In the genomic region with DNA sequence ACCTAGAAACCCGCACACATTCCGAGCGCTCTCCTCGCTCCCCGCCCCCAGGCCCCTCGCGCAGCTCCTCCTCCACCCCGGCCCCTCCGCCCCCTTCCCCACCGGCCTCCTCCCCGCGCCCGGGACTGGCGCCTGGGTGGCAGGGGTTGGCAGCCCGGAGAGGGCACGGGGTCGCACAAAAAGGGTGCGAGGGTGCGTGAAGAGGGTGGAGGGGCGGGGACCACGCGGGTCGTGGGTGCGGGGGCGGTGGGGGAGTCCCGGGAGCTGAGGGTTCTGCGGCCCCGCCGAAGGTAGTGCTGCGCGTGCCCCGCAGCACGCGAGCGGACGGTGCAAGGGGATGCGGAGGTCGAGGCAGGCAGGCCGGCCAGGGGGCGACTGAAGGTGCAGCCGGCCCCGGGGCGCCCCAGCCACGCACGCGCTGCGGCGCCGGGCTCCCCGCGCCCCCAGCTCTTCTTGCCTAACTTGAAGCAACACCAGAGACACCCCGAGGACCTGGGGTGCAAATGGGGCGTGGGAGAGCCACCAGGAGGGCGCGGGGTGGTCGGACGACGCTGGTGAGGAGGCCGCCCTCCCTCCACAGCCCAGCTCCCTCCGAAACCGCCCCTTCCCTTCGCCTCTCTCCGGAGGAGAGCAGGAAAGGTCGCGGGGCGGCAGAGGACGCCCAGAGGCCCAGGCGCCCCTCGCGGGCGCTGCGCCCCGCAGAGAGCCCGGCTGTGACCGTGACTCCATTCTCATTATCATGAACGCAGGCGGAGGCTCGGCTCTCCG, we compare ENCODE assay signal across 8 cellular contexts.
DNase-seq lines count a peak whose midpoint lies in the region; ATAC-seq and TF ChIP-seq lines count a peak whose summit lies in the region.
"Not testable (repeated sequence)": the region's sequence is repeated elsewhere in the genome, so short reads cannot be mapped to it uniquely, and the experiment has no call there.

No MANE protein-coding gene starts in this region.

- CTCF ChIA-PET in A673 (lab: Charles Lee), result interaction anchor here (0.6 kb wide), 2 partner anchors 65 to 306 kb away, joined by 4 read pairs; no protein-coding TSS in a partner anchor

- not testable (repeated sequence) for H3K4me1 ChIP-seq in A673 (ENCODE audit: insufficient read depth, low read length, poor library complexity, severe bottlenecking); esophagus (ENCODE audit: control insufficient read depth in 2 of 2, insufficient read depth in 2 of 2, low read length in 1 of 2); neural progenitor cell

- BruUV-seq in A673 (replicated peaks; lab: Mats Ljungman, UMichigan), result not testable (repeated sequence)

- not testable (repeated sequence) for H3K9me3 ChIP-seq in A673 (ENCODE audit: low read depth, low read length, poor library complexity, severe bottlenecking); esophagus (ENCODE audit: control insufficient read depth in 2 of 2, insufficient read depth in 1 of 2, low read depth in 1 of 2, low read length in 1 of 2); neural progenitor cell (ENCODE audit: low read depth)

- H3K36me3 Mint-ChIP-seq in activated naive CD4-positive, alpha-beta T cell treated with anti-CD3 and anti-CD28 coated beads, Interleukin-2, amount 50 U/mL, for 72 hours; neural progenitor cell; stimulated activated effector memory CD8-positive, alpha-beta T cell treated with anti-CD3 and anti-CD28 coated beads, Interleukin-12 subunit alpha, Interleukin-12 subunit beta, amount 100 ng/mL, for 72 hours: not testable (repeated sequence)

- H3K27me3 Mint-ChIP-seq in neural progenitor cell (ENCODE audit: insufficient read depth, low read depth), result not testable (repeated sequence)

- H3K27me3 ChIP-seq in A673 (replicated peaks; ENCODE audit: insufficient read depth, low read depth, low read length, poor library complexity); esophagus (ENCODE audit: control insufficient read depth in 1 of 2, insufficient read depth in 2 of 2, low read length in 2 of 2): not testable (repeated sequence)
- H3K27me3 ChIP-seq in neural progenitor cell, result peaks cover 81% of the 10 kb centered on the region

- not testable (repeated sequence) for TF ChIP-seq CTCF in A673 (conservative IDR thresholded peaks at IDR 0.05; ENCODE audit: low read depth, low read length); neural progenitor cell (IDR thresholded peaks at IDR 0.05)

- POLR2A ChIA-PET in A673 (lab: Charles Lee; ENCODE audit: low non-redundant PET), result not testable (repeated sequence)

- H3K4me1 Mint-ChIP-seq in neural progenitor cell; stimulated activated effector memory CD8-positive, alpha-beta T cell treated with anti-CD3 and anti-CD28 coated beads, Interleukin-12 subunit alpha, Interleukin-12 subunit beta, amount 100 ng/mL, for 72 hours: not testable (repeated sequence)

- peak overlapping the region; percentile 86 for H3K4me3 Mint-ChIP-seq in neural progenitor cell
- peak overlapping the region; percentile 71 for H3K4me3 Mint-ChIP-seq in stimulated activated effector memory CD8-positive, alpha-beta T cell treated with anti-CD3 and anti-CD28 coated beads, Interleukin-12 subunit alpha, Interleukin-12 subunit beta, amount 100 ng/mL, for 72 hours

- not testable (repeated sequence) for H3K9ac ChIP-seq in neural progenitor cell

- not testable (repeated sequence) for H3F3A ChIP-seq in neural progenitor cell (ENCODE audit: low read depth)

- DNase-seq in A673 (ENCODE audit: low spot score); left colon: not testable (repeated sequence)
- DNase-seq in HK-2 (ENCODE audit: unreplicated experiment), result peak; percentile 39
- DNase-seq in SK-N-DZ (ENCODE audit: low spot score), result peak; percentile 8
- peak in 1 of 2 donors; percentile 15 for DNase-seq in activated naive CD4-positive, alpha-beta T cell treated with anti-CD3 and anti-CD28 coated beads, Interleukin-2, amount 50 U/mL, for 72 hours (ENCODE audit: low spot score in 2 of 2)
- peak; percentile 23 for DNase-seq in neural progenitor cell (ENCODE audit: low spot score)
- DNase-seq in stimulated activated effector memory CD8-positive, alpha-beta T cell treated with anti-CD3 and anti-CD28 coated beads, Interleukin-12 subunit alpha, Interleukin-12 subunit beta, amount 100 ng/mL, for 72 hours (ENCODE audit: low spot score in 2 of 2), result peak in 1 of 2 donors; percentile 54

- H3K79me2 ChIP-seq in neural progenitor cell (ENCODE audit: low read depth), result not testable (repeated sequence)

- intact Hi-C loops in A673 (cut with micrococcal nuclease; ENCODE audit: unreplicated experiment), result loop anchor here (5.0 to 10.0 kb wide), 2 partner anchors 166 to 244 kb away; no protein-coding TSS in a partner anchor
- intact Hi-C loops in left colon (cut with DNase I, micrococcal nuclease), result not testable (repeated sequence)

- WGBS in esophagus, 2 donors, result 1 to 2% methylated on average over 40 to 76 of the region's 79 CpGs

- H3K4me2 ChIP-seq in neural progenitor cell, result peak overlapping the region; percentile 80

- not testable (repeated sequence) for H3K27ac ChIP-seq in A673 (ENCODE audit: low read depth, low read length, poor library complexity, severe bottlenecking); neural progenitor cell
- H3K27ac ChIP-seq in esophagus (ENCODE audit: low read depth in 2 of 2, low read length in 1 of 2), result peak overlapping the region in 1 of 2 donors; percentile 38

- not testable (repeated sequence) for H4K20me1 ChIP-seq in neural progenitor cell (ENCODE audit: low read depth)

- H3K36me3 ChIP-seq in A673 (ENCODE audit: insufficient read depth, low read length, poor library complexity, severe bottlenecking); esophagus (ENCODE audit: control insufficient read depth in 2 of 2, insufficient read depth in 2 of 2, low read length in 1 of 2); neural progenitor cell: not testable (repeated sequence)

- peak; percentile 43 to 60 for ATAC-seq in activated naive CD4-positive, alpha-beta T cell treated with anti-CD3 and anti-CD28 coated beads, Interleukin-2, amount 50 U/mL, for 72 hours
- ATAC-seq in left colon, result peak; percentile 19
- peak; percentile 15 for ATAC-seq in stimulated activated effector memory CD8-positive, alpha-beta T cell treated with anti-CD3 and anti-CD28 coated beads, Interleukin-12 subunit alpha, Interleukin-12 subunit beta, amount 100 ng/mL, for 72 hours

- peak overlapping the region; percentile 40 for H3K4me3 ChIP-seq in A673 (ENCODE audit: low read depth, low read length, poor library complexity, severe bottlenecking)
- H3K4me3 ChIP-seq in esophagus (ENCODE audit: low read depth in 1 of 2, low read length in 2 of 2), result peak overlapping the region; percentile 33 to 58
- H3K4me3 ChIP-seq in neural progenitor cell, result peak overlapping the region; percentile 48

- peak overlapping the region; percentile 35 for H2AFZ ChIP-seq in neural progenitor cell (replicated peaks)

- H3K27ac Mint-ChIP-seq in activated naive CD4-positive, alpha-beta T cell treated with anti-CD3 and anti-CD28 coated beads, Interleukin-2, amount 50 U/mL, for 72 hours; neural progenitor cell; stimulated activated effector memory CD8-positive, alpha-beta T cell treated with anti-CD3 and anti-CD28 coated beads, Interleukin-12 subunit alpha, Interleukin-12 subunit beta, amount 100 ng/mL, for 72 hours: not testable (repeated sequence)

- H3K9me3 Mint-ChIP-seq in activated naive CD4-positive, alpha-beta T cell treated with anti-CD3 and anti-CD28 coated beads, Interleukin-2, amount 50 U/mL, for 72 hours; neural progenitor cell; stimulated activated effector memory CD8-positive, alpha-beta T cell treated with anti-CD3 and anti-CD28 coated beads, Interleukin-12 subunit alpha, Interleukin-12 subunit beta, amount 100 ng/mL, for 72 hours: not testable (repeated sequence)
